Comparison of ENCODE assay signal across 11 cellular contexts in genomic region chr17:78783711-78784396, GRCh38. TPM values are rescaled to one million over a fixed set of nuclear protein-coding genes. Genes with fewer than 3 reads are reported as not detected.
DNase-seq lines count a peak whose midpoint lies in the region; ATAC-seq and TF ChIP-seq lines count a peak whose summit lies in the region.
"Had no signal": no experiment of that assay in that cellular context is flagged by ENCODE, and none has a peak within 500 bp of the region (broad histone marks: within the 10 kb centered on the region; RNA-seq: fewer than 3 reads in every experiment).

No MANE protein-coding gene starts in this region.

- H2BK120ac ChIP-seq in mesendoderm (ENCODE audit: low read depth, low read length): no peak overlapping the region

- H2BK5ac ChIP-seq in mesendoderm (ENCODE audit: low read length): no peak overlapping the region

- no peaks in the 10 kb centered on the region for H3K27me3 Mint-ChIP-seq in activated T-helper 1 cell treated with anti-CD3 and anti-CD28 coated beads, Interleukin-12 subunit alpha, Interleukin-12 subunit beta, Interleukin-2, Interleukin-4 antibody, amounts not matched to agents 30 ng/mL and 10 ng/mL and 1 ng/mL, durations not matched to agents 14 hours and 24 hours and 36 hours (ENCODE audit: insufficient read depth)

- no peaks in the 10 kb centered on the region for H3K79me2 ChIP-seq in mesendoderm (ENCODE audit: control insufficient read depth, insufficient read depth, low read length)

- H3K9me3 ChIP-seq in heart right ventricle: no peaks in the 10 kb centered on the region
- H3K9me3 ChIP-seq in vagina: no peaks in the 10 kb centered on the region

- TF ChIP-seq CTCF in heart right ventricle (IDR thresholded peaks at IDR 0.05) (no peak), vagina (IDR thresholded peaks at IDR 0.05) (no peak)

- peaks cover 17% of the 10 kb centered on the region for H3K36me3 Mint-ChIP-seq in activated T-helper 1 cell treated with anti-CD3 and anti-CD28 coated beads, Interleukin-12 subunit alpha, Interleukin-12 subunit beta, Interleukin-2, Interleukin-4 antibody, amounts not matched to agents 30 ng/mL and 10 ng/mL and 1 ng/mL, durations not matched to agents 14 hours and 24 hours and 36 hours (ENCODE audit: low read depth)

- H3K4me1 ChIP-seq in heart right ventricle: peaks cover 0 to 38% (median 25%) of the 10 kb centered on the region in 9 donors
- no peaks in the 10 kb centered on the region for H3K4me1 ChIP-seq in mesendoderm (ENCODE audit: control insufficient read depth, low read depth, low read length)
- peaks cover 20% of the 10 kb centered on the region for H3K4me1 ChIP-seq in vagina

- 70 to 73% methylated on average over 7 of the region's 7 CpGs for WGBS in heart right ventricle, 2 donors
- WGBS in mesendoderm (ENCODE audit: extremely low coverage, insufficient coverage, low lambda C conversion rate): no CpG with 5 or more reads among the region's 7 CpGs

- no peak for ATAC-seq in heart right ventricle
- no peak for ATAC-seq in Right ventricle myocardium superior (ENCODE audit: poor library complexity)
- no peak for ATAC-seq in GM18873 (IDR thresholded peaks at IDR 0.05; ENCODE audit: low FRiP score, unreplicated experiment)
- ATAC-seq in HG02763 (IDR thresholded peaks at IDR 0.05; ENCODE audit: unreplicated experiment): no peak

- peak overlapping the region; percentile 59 for H3K27ac Mint-ChIP-seq in activated T-helper 1 cell treated with anti-CD3 and anti-CD28 coated beads, Interleukin-12 subunit alpha, Interleukin-12 subunit beta, Interleukin-2, Interleukin-4 antibody, amounts not matched to agents 30 ng/mL and 10 ng/mL and 1 ng/mL, durations not matched to agents 14 hours and 24 hours and 36 hours

- H3K18ac ChIP-seq in mesendoderm (ENCODE audit: low read length): no peak overlapping the region

- peak overlapping the region in 6 of 10 donors; percentile 78 to 99 (median 90) for H3K27ac ChIP-seq in heart right ventricle
- no peak overlapping the region for H3K27ac ChIP-seq in mesendoderm (ENCODE audit: low read depth, low read length)
- peak overlapping the region; percentile 97 for H3K27ac ChIP-seq in vagina

- H3K9me3 Mint-ChIP-seq in activated T-helper 1 cell treated with anti-CD3 and anti-CD28 coated beads, Interleukin-12 subunit alpha, Interleukin-12 subunit beta, Interleukin-2, Interleukin-4 antibody, amounts not matched to agents 30 ng/mL and 10 ng/mL and 1 ng/mL, durations not matched to agents 14 hours and 24 hours and 36 hours: no peaks in the 10 kb centered on the region

- DNase-seq in heart right ventricle (no peak), Right ventricle myocardium superior (no peak), mesendoderm (no peak), vagina (ENCODE audit: extremely low spot score in 2 of 2) (no peak), NOMO-1 (lab: John Stamatoyannopoulos, UW; ENCODE audit: unreplicated experiment in 2 of 2) (no peak)
- no peak for DNase-seq in activated T-helper 1 cell treated with anti-CD3 and anti-CD28 coated beads, Interleukin-12 subunit alpha, Interleukin-12 subunit beta, Interleukin-2, Interleukin-4 antibody, amounts not matched to agents 30 ng/mL and 10 ng/mL and 1 ng/mL, durations not matched to agents 14 hours and 24 hours and 36 hours (ENCODE audit: low spot score)
- DNase-seq: HCEC 1CT; NCI-H2171 treated with DMSO at 0.1 percent for 48 hours; stimulated activated naive CD4-positive, alpha-beta T cell treated with Interleukin-2 at 50 U/mL for 16 hours had no signal

- peaks cover 46% of the 10 kb centered on the region for H3K4me1 Mint-ChIP-seq in activated T-helper 1 cell treated with anti-CD3 and anti-CD28 coated beads, Interleukin-12 subunit alpha, Interleukin-12 subunit beta, Interleukin-2, Interleukin-4 antibody, amounts not matched to agents 30 ng/mL and 10 ng/mL and 1 ng/mL, durations not matched to agents 14 hours and 24 hours and 36 hours (ENCODE audit: low read depth)

- H2BK15ac ChIP-seq in mesendoderm (replicated peaks; ENCODE audit: low read depth): no peak overlapping the region

- no peak overlapping the region for H3K4me3 ChIP-seq in heart right ventricle
- no peak overlapping the region for H3K4me3 ChIP-seq in mesendoderm (ENCODE audit: low read length)
- H3K4me3 ChIP-seq in vagina: no peak overlapping the region

- no peaks in the 10 kb centered on the region for H3K79me1 ChIP-seq in mesendoderm (ENCODE audit: low read length)

- H3K36me3 ChIP-seq in heart right ventricle (no peaks in the 10 kb centered on the region), mesendoderm (ENCODE audit: control insufficient read depth, insufficient read depth, low read length) (no peaks in the 10 kb centered on the region), vagina (no peaks in the 10 kb centered on the region)

- H3K27me3 ChIP-seq in heart right ventricle (no peaks in the 10 kb centered on the region), mesendoderm (ENCODE audit: insufficient read depth, low read length, poor library complexity) (no peaks in the 10 kb centered on the region), vagina (no peaks in the 10 kb centered on the region)

- H3K4me2 ChIP-seq in mesendoderm (ENCODE audit: low read length): no peak overlapping the region

- intact Hi-C loops in heart right ventricle (cut with DNase I) (loop anchor here in 5 of 10 donors (5.0 kb wide), 3 partner anchors 37 to 67 kb away; no protein-coding TSS in a partner anchor), Right ventricle myocardium superior (cut with DNase I) (no loop called here), vagina (cut with DNase I) (no loop called here)
- intact Hi-C loops in activated T-helper 1 cell treated with anti-CD3 and anti-CD28 coated beads, Interleukin-12 subunit alpha, Interleukin-12 subunit beta, Interleukin-2, Interleukin-4 antibody, amounts not matched to agents 30 ng/mL and 10 ng/mL and 1 ng/mL, durations not matched to agents 14 hours and 24 hours and 36 hours (cut with micrococcal nuclease): loop anchor here (2.0 kb wide), 2 partner anchors 21 to 33 kb away; no protein-coding TSS in a partner anchor

- no peak overlapping the region for H4K5ac ChIP-seq in mesendoderm (ENCODE audit: low read length)

- peak overlapping the region; percentile 34 for H3K56ac ChIP-seq in mesendoderm (ENCODE audit: low read length)

- H3K4ac ChIP-seq in mesendoderm (ENCODE audit: low read depth, low read length): no peak overlapping the region

- H3K23ac ChIP-seq in mesendoderm (ENCODE audit: low read length): no peak overlapping the region

- H3K9ac ChIP-seq in mesendoderm (ENCODE audit: low read length): no peak overlapping the region

- H4K8ac ChIP-seq in mesendoderm (ENCODE audit: low read depth, low read length): no peak overlapping the region

- H3K4me3 Mint-ChIP-seq in activated T-helper 1 cell treated with anti-CD3 and anti-CD28 coated beads, Interleukin-12 subunit alpha, Interleukin-12 subunit beta, Interleukin-2, Interleukin-4 antibody, amounts not matched to agents 30 ng/mL and 10 ng/mL and 1 ng/mL, durations not matched to agents 14 hours and 24 hours and 36 hours: peak overlapping the region; percentile 83

- no peak overlapping the region for H2AK5ac ChIP-seq in mesendoderm (ENCODE audit: low read length)

- no peak for TF ChIP-seq POLR2A in vagina (IDR thresholded peaks at IDR 0.05)

RNA-seq across cellular contexts. Expression of gene CYTH1, which starts 1.8 kb away (rescaled TPM):
- total RNA-seq in heart right ventricle (10 to 100 TPM; 23.5 to 46.9 (median 34.8) TPM), Right ventricle myocardium superior (32.3 TPM), vagina (62.9 TPM)
- polyA plus RNA-seq in heart right ventricle: 10 to 100 TPM; 22.3 to 31.5 TPM
- total RNA-seq in activated T-helper 1 cell treated with anti-CD3 and anti-CD28 coated beads, Interleukin-12 subunit alpha, Interleukin-12 subunit beta, Interleukin-2, Interleukin-4 antibody, amounts not matched to agents 30 ng/mL and 10 ng/mL and 1 ng/mL, durations not matched to agents 14 hours and 24 hours and 36 hours: 147 TPM in 2 replicates
- 6.8 TPM for polyA plus RNA-seq in mesendoderm (2013, experiment 1 of 2)
- polyA plus RNA-seq in mesendoderm (2013, experiment 2 of 2): 6.3 TPM

RNA-seq across cellular contexts. Expression of gene USP36, which starts 56.8 kb away (rescaled TPM):
- total RNA-seq in heart right ventricle (10 to 100 TPM; 20.1 to 28.8 (median 24.9) TPM), Right ventricle myocardium superior (17.8 TPM), vagina (71.2 TPM)
- 10 to 100 TPM; 10.0 to 15.4 TPM for polyA plus RNA-seq in heart right ventricle
- 126 and 138 TPM in 2 replicates for total RNA-seq in activated T-helper 1 cell treated with anti-CD3 and anti-CD28 coated beads, Interleukin-12 subunit alpha, Interleukin-12 subunit beta, Interleukin-2, Interleukin-4 antibody, amounts not matched to agents 30 ng/mL and 10 ng/mL and 1 ng/mL, durations not matched to agents 14 hours and 24 hours and 36 hours
- 51.3 TPM for polyA plus RNA-seq in mesendoderm (2013, experiment 1 of 2)
- polyA plus RNA-seq in mesendoderm (2013, experiment 2 of 2): 53.0 TPM
